17 cellular contexts compared by ENCODE assay signal in genomic region chr6:62803094-62803493, GRCh38.
"Had no signal": no experiment of that assay in that cellular context is flagged by ENCODE, and none has a peak within 500 bp of the region (broad histone marks: within the 10 kb centered on the region; RNA-seq: fewer than 3 reads in every experiment).

No MANE protein-coding gene starts in this region.

- DNase-seq: activated CD4-positive, alpha-beta T cell treated with anti-CD3 and anti-CD28 coated beads for 1 hour; activated CD4-positive, alpha-beta T cell treated with anti-CD3 and anti-CD28 coated beads, Interleukin-2, amount 50 U/mL, for 4 hours; activated naive CD4-positive, alpha-beta T cell treated with anti-CD3 and anti-CD28 coated beads for 36 hours; activated naive CD8-positive, alpha-beta T cell treated with anti-CD3 and anti-CD28 coated beads, Interleukin-2, amount 50 U/mL, for 24 hours; dermis blood vessel endothelial cell; erythroblast; gastrocnemius medialis; heart right ventricle; ovary; T1000; thyroid gland had no signal

- H3K9me3 Mint-ChIP-seq: activated naive CD4-positive, alpha-beta T cell treated with anti-CD3 and anti-CD28 coated beads for 36 hours; neural crest cell had no signal

- H3K4me1 ChIP-seq: ascending aorta, breast epithelium, gastrocnemius medialis, heart right ventricle, thyroid gland had no signal

- H3K4me1 Mint-ChIP-seq: activated naive CD8-positive, alpha-beta T cell treated with anti-CD3 and anti-CD28 coated beads, Interleukin-2, amount 50 U/mL, for 24 hours; neural crest cell; stimulated activated effector memory CD8-positive, alpha-beta T cell treated with anti-CD3 and anti-CD28 coated beads, Interleukin-12 subunit alpha, Interleukin-12 subunit beta, amount 100 ng/mL, for 72 hours had no signal

- H3K4me3 Mint-ChIP-seq: activated naive CD4-positive, alpha-beta T cell treated with anti-CD3 and anti-CD28 coated beads for 36 hours; activated naive CD8-positive, alpha-beta T cell treated with anti-CD3 and anti-CD28 coated beads, Interleukin-2, amount 50 U/mL, for 24 hours; neural crest cell; stimulated activated effector memory CD8-positive, alpha-beta T cell treated with anti-CD3 and anti-CD28 coated beads, Interleukin-12 subunit alpha, Interleukin-12 subunit beta, amount 100 ng/mL, for 72 hours had no signal

- H3K36me3 ChIP-seq: ascending aorta, breast epithelium, gastrocnemius medialis, heart right ventricle, ovary, thyroid gland had no signal

- H3K27me3 Mint-ChIP-seq: activated naive CD8-positive, alpha-beta T cell treated with anti-CD3 and anti-CD28 coated beads, Interleukin-2, amount 50 U/mL, for 24 hours had no signal

- H3K4me3 ChIP-seq: ascending aorta, breast epithelium, gastrocnemius medialis, heart right ventricle, lung, ovary, thyroid gland had no signal

- H3K27ac ChIP-seq: ascending aorta, breast epithelium, gastrocnemius medialis, heart right ventricle, ovary, thyroid gland had no signal

- H3K9me3 ChIP-seq: ascending aorta, breast epithelium, gastrocnemius medialis, ovary, thyroid gland had no signal

- H3K27me3 ChIP-seq: ascending aorta, breast epithelium, gastrocnemius medialis, heart right ventricle, ovary, thyroid gland had no signal

- H3K27ac Mint-ChIP-seq: activated naive CD4-positive, alpha-beta T cell treated with anti-CD3 and anti-CD28 coated beads for 36 hours; activated naive CD8-positive, alpha-beta T cell treated with anti-CD3 and anti-CD28 coated beads, Interleukin-2, amount 50 U/mL, for 24 hours; activated T-helper 2 cell treated with anti-CD3 and anti-CD28 coated beads, Interferon-gamma antibody, Interleukin-2, Interleukin-4, amounts not matched to agents 10 μg/mL and 5 μg/mL and 100 μg/mL, durations not matched to agents 14 hours and 24 hours and 36 hours; stimulated activated effector memory CD8-positive, alpha-beta T cell treated with anti-CD3 and anti-CD28 coated beads, Interleukin-12 subunit alpha, Interleukin-12 subunit beta, amount 100 ng/mL, for 72 hours had no signal

- H3K36me3 Mint-ChIP-seq: stimulated activated effector memory CD8-positive, alpha-beta T cell treated with anti-CD3 and anti-CD28 coated beads, Interleukin-12 subunit alpha, Interleukin-12 subunit beta, amount 100 ng/mL, for 72 hours had no signal
